Comparison of ENCODE assay signal across 13 cellular contexts in the genomic region with DNA sequence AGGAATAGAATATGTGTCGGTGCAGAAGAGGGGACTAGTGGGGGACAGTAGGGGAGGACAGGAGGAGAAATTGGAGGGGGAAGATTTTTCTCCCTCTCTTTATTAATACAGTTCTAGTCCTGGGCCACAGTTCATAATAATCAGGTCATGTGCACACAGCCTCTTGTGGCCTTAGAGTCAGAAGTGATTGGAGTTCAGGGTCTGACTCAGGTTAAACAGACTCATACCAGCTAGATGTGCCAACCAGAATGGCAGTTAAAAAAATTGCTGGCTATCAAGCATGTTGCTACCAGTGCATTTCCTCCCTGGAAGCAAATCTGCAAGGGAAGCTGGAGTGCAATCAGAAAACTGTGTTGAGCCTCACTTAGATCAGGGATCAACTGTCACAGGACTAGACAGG.
A peak's percentile ranks its signal among the peaks of the same experiment; 100 is the strongest.
DNase-seq lines count a peak whose midpoint lies in the region; ATAC-seq and TF ChIP-seq lines count a peak whose summit lies in the region.
"Had no signal": no experiment of that assay in that cellular context is flagged by ENCODE, and none has a peak within 500 bp of the region (broad histone marks: within the 10 kb centered on the region; RNA-seq: fewer than 3 reads in every experiment).

No MANE protein-coding gene starts in this region.

- no peaks in the 10 kb centered on the region for H3K9me3 ChIP-seq in ascending aorta
- no peaks in the 10 kb centered on the region for H3K9me3 ChIP-seq in right cardiac atrium (ENCODE audit: control insufficient read depth, low read length)
- H3K9me3 ChIP-seq in tibial nerve = no peaks in the 10 kb centered on the region

- no peak for TF ChIP-seq EP300 in tibial nerve (IDR thresholded peaks at IDR 0.05)

- no peaks in the 10 kb centered on the region for H3K27me3 ChIP-seq in ascending aorta
- H3K27me3 ChIP-seq in right cardiac atrium (ENCODE audit: control insufficient read depth, insufficient read depth) = no peaks in the 10 kb centered on the region
- H3K27me3 ChIP-seq in tibial nerve = no peaks in the 10 kb centered on the region
- H3K27me3 ChIP-seq: neural progenitor cell had no signal

- TF ChIP-seq CTCF in LNCaP clone FGC (IDR thresholded peaks at IDR 0.05; ENCODE audit: control insufficient read depth, extremely low read depth, insufficient read depth) (no peak), ascending aorta (IDR thresholded peaks at IDR 0.05) (no peak), tibial nerve (IDR thresholded peaks at IDR 0.05) (no peak)

- 69% methylated on average over 1 of the region's 1 CpG for WGBS in right cardiac atrium
- WGBS in tibial nerve, 2 donors = 72 to 75% methylated on average over 1 of the region's 1 CpG

- TF ChIP-seq POLR2A in tibial nerve (IDR thresholded peaks at IDR 0.05) = no peak

- peak; percentile 5 to 7 for ATAC-seq in right cardiac atrium
- no peak for ATAC-seq in GM19467 (IDR thresholded peaks at IDR 0.05; ENCODE audit: unreplicated experiment)
- ATAC-seq: activated CD8-positive, alpha-beta T cell treated with anti-CD3 and anti-CD28 coated beads, Interleukin-2, amount 10 ng/mL, durations not matched to agents 7 days and 5 days had no signal

- DNase-seq in LNCaP clone FGC (ENCODE audit: low read depth) = peak; percentile 19
- no peak for DNase-seq in ascending aorta (ENCODE audit: low spot score in 2 of 2)
- no peak for DNase-seq in right cardiac atrium
- DNase-seq in tibial nerve (ENCODE audit: low spot score in 2 of 2) = no peak
- no peak for DNase-seq in NCI-H1417 (lab: John Stamatoyannopoulos, UW)
- DNase-seq in stimulated activated CD8-positive, alpha-beta memory T cell treated with anti-CD3 and anti-CD28 coated beads, Interleukin-4, amount 100 ng/mL, for 48 hours = no peak
- DNase-seq: activated CD8-positive, alpha-beta T cell treated with anti-CD3 and anti-CD28 coated beads, Interleukin-2, amount 10 ng/mL, durations not matched to agents 7 days and 5 days; DND-41; KG1; stimulated activated naive CD4-positive, alpha-beta T cell treated with Interleukin-2 at 50 U/mL for 16 hours had no signal

- intact Hi-C loops in ascending aorta (cut with DNase I) = loop anchor here (2.0 kb wide), 1 partner anchor 42 kb away; no protein-coding TSS in a partner anchor
- intact Hi-C loops in right cardiac atrium (cut with DNase I) = no loop called here

- H3K27ac ChIP-seq in ascending aorta (peak overlapping the region; percentile 64 to 77), right cardiac atrium (ENCODE audit: low read length) (peak overlapping the region; percentile 47), tibial nerve (peak overlapping the region in 3 of 4 donors; percentile 4 to 84 (median 70))
- H3K27ac ChIP-seq: neural progenitor cell had no signal

- H3K4me3 ChIP-seq in LNCaP clone FGC (ENCODE audit: low read depth, low read length) = no peak overlapping the region
- H3K4me3 ChIP-seq in ascending aorta = no peak overlapping the region
- no peak overlapping the region for H3K4me3 ChIP-seq in right cardiac atrium (ENCODE audit: low read length)
- no peak overlapping the region for H3K4me3 ChIP-seq in tibial nerve
- H3K4me3 ChIP-seq: neural progenitor cell, skin epidermis had no signal

- peaks cover 9 to 10% of the 10 kb centered on the region in 2 donors for H3K4me1 ChIP-seq in ascending aorta
- peaks cover 5% of the 10 kb centered on the region for H3K4me1 ChIP-seq in right cardiac atrium (ENCODE audit: control insufficient read depth, insufficient read depth, low read length)
- peaks cover 0 to 18% (median 5%) of the 10 kb centered on the region in 4 donors for H3K4me1 ChIP-seq in tibial nerve

- no peaks in the 10 kb centered on the region for H3K36me3 ChIP-seq in ascending aorta
- H3K36me3 ChIP-seq in tibial nerve = no peaks in the 10 kb centered on the region
- H3K36me3 ChIP-seq: neural progenitor cell had no signal
